Comparison of ENCODE assay signal across 8 cellular contexts in the genomic region with DNA sequence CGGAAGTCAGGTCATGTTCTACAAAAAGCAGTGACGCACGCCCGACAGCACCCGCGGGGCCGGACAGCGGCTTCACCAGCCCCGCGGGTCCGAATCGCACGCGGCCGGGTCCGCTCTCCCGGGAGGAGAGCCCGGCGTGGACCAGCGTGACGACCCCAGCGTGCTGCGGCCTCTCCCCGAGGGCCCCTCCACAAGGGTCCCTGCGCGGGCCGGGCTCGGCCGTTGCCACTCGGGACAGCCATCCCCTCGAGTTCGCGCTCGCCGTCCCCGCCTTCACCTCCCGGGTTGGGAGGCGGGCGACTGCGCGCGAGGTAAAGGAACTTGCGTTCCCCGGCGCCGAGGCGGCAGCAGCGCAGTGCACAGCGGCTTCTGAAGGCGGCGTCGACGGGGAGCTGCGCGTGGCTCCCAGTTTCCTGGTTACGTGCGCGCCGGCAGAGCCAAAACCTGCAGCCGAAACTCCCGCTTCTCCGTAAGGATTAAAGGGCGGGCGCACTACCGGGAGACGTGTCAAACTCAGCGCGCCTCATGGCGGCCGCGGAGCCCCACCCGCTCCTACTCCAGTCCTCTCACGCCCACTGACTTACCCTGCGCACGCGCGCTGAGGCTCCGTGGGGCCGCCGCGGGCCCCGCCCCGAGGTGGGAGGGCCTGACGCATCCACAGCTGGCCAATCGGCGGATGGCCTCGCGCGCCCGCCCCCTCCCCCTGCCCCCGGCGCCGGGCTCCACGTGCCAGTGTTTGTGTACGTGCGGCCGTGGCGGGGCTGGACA. TPM values are rescaled to one million over a fixed set of nuclear protein-coding genes. Genes with fewer than 3 reads are reported as not detected.
DNase-seq lines count a peak whose midpoint lies in the region; ATAC-seq and TF ChIP-seq lines count a peak whose summit lies in the region.

No MANE protein-coding gene starts in this region.

- H3K36me3 ChIP-seq in HUES48 (ENCODE audit: control insufficient read depth, insufficient read depth, low read length) (peaks cover 16% of the 10 kb centered on the region), NT2/D1 (ENCODE audit: insufficient read depth, insufficient read length, low read length) (peaks cover 12% of the 10 kb centered on the region)

- peak overlapping the region; percentile 76 for H3K27ac ChIP-seq in HUES48 (ENCODE audit: low read depth, low read length)

- no peak for TF ChIP-seq CTCF in Calu3 (IDR thresholded peaks at IDR 0.05; ENCODE audit: unreplicated experiment)
- no peak for TF ChIP-seq CTCF in endothelial cell (IDR thresholded peaks at IDR 0.05; ENCODE audit: unreplicated experiment)

- H3K36me3 Mint-ChIP-seq in Calu3 (ENCODE audit: insufficient read depth, unreplicated experiment) (peaks cover 23% of the 10 kb centered on the region), endothelial cell (ENCODE audit: low read depth, unreplicated experiment) (peaks cover 7% of the 10 kb centered on the region)

- H3K9ac ChIP-seq in HUES48 (ENCODE audit: low read depth, low read length) (peak overlapping the region; percentile 60), NT2/D1 (ENCODE audit: insufficient read length, low read depth) (peak overlapping the region; percentile 72)

- peak; percentile 80 for ATAC-seq in GM21423 (IDR thresholded peaks at IDR 0.05; ENCODE audit: unreplicated experiment)

- intact Hi-C loops in Calu3 (cut with micrococcal nuclease; ENCODE audit: unreplicated experiment), result loop anchor here (5.0 kb wide), 1 partner anchor 194 kb away; the partner anchor contains the start of gene CFAP97

- H3K4me1 ChIP-seq in HUES48 (ENCODE audit: control insufficient read depth, insufficient read depth, low read length) (peaks cover 12% of the 10 kb centered on the region), NT2/D1 (ENCODE audit: insufficient read depth, insufficient read length) (no peaks in the 10 kb centered on the region)

- no peaks in the 10 kb centered on the region for H3K9me3 ChIP-seq in HUES48 (ENCODE audit: control insufficient read depth, insufficient read depth, low read length)
- no peaks in the 10 kb centered on the region for H3K9me3 ChIP-seq in NT2/D1 (ENCODE audit: insufficient read depth, low read length)

- CTCF ChIA-PET in Calu3 (lab: Charles Lee), result interaction anchor here (0.5 to 1.6 kb wide), 2 partner anchors 169 to 311 kb away, joined by 3 read pairs; no protein-coding TSS in a partner anchor

- H3K4me1 Mint-ChIP-seq in Calu3 (ENCODE audit: low read depth, unreplicated experiment) (peaks cover 8% of the 10 kb centered on the region), endothelial cell (ENCODE audit: unreplicated experiment) (peaks cover 17% of the 10 kb centered on the region)

- H3K27ac Mint-ChIP-seq in Calu3 (ENCODE audit: unreplicated experiment) (peak overlapping the region; percentile 93), endothelial cell (ENCODE audit: unreplicated experiment) (peak overlapping the region; percentile 98)

- no peaks in the 10 kb centered on the region for H3K9me3 Mint-ChIP-seq in Calu3 (ENCODE audit: low read depth, unreplicated experiment)
- no peaks in the 10 kb centered on the region for H3K9me3 Mint-ChIP-seq in endothelial cell (ENCODE audit: unreplicated experiment)

- H3K27me3 Mint-ChIP-seq in Calu3 (ENCODE audit: unreplicated experiment) (no peaks in the 10 kb centered on the region), endothelial cell (ENCODE audit: unreplicated experiment) (peaks cover 13% of the 10 kb centered on the region)

- no TSS peak for BruUV-seq in Calu3 (replicated peaks; lab: Mats Ljungman, UMichigan)

- H3K27me3 ChIP-seq in HUES48 (ENCODE audit: control insufficient read depth, insufficient read depth, low read length), result no peaks in the 10 kb centered on the region
- H3K27me3 ChIP-seq in NT2/D1 (ENCODE audit: insufficient read depth, insufficient read length), result no peaks in the 10 kb centered on the region

- H3K4me3 Mint-ChIP-seq in Calu3 (ENCODE audit: low read depth, unreplicated experiment), result peak overlapping the region; percentile 72
- peak overlapping the region; percentile 95 for H3K4me3 Mint-ChIP-seq in endothelial cell (ENCODE audit: unreplicated experiment)

- peak; percentile 95 for DNase-seq in Calu3
- peak; percentile 75 for DNase-seq in NT2/D1 (ENCODE audit: low read depth, low spot score)
- peak; percentile 97 for DNase-seq in activated CD8-positive, alpha-beta memory T cell treated with anti-CD3 and anti-CD28 coated beads, Interleukin-2, amount 50 U/mL, for 4 hours
- DNase-seq in endothelial cell (ENCODE audit: low spot score), result peak; percentile 98
- peak; percentile 99 for DNase-seq in midbrain (lab: John Stamatoyannopoulos, UW)
- DNase-seq in stimulated activated CD8-positive, alpha-beta memory T cell treated with anti-CD3 and anti-CD28 coated beads, Interleukin-15, amount 100 ng/mL, for 48 hours (ENCODE audit: low read depth in 2 of 2), result peak; percentile 97

- H3K4me3 ChIP-seq in HUES48 (ENCODE audit: low read depth, low read length), result peak overlapping the region; percentile 64
- peak overlapping the region; percentile 54 for H3K4me3 ChIP-seq in NT2/D1 (ENCODE audit: insufficient read length, low read depth)

RNA-seq across cellular contexts. Expression of gene LRP2BP, which starts 0.4 kb away (rescaled TPM):
- total RNA-seq in Calu3 (2022) (0.47 and 0.49 TPM in 2 replicates), endothelial cell (ENCODE audit: unreplicated experiment) (0.92 TPM)

RNA-seq across cellular contexts. Expression of gene ANKRD37, which starts 0.5 kb away (rescaled TPM):
- total RNA-seq in Calu3 (2022) (3.6 and 4.4 TPM in 2 replicates), endothelial cell (ENCODE audit: unreplicated experiment) (2.6 TPM)

RNA-seq across cellular contexts. Expression of gene UFSP2, which starts 29.6 kb away (rescaled TPM):
- total RNA-seq in Calu3 (2022), result 11.8 and 14.8 TPM in 2 replicates
- total RNA-seq in endothelial cell (ENCODE audit: unreplicated experiment), result 27.4 TPM

Comparison
In these comparisons a context has a peak if more than half of its experiments do, and no peak if none do; other contexts are left out.
1. Peak in every context shown above with its lines: DNase-seq, ATAC-seq, H3K4me3 ChIP-seq and H3K27ac ChIP-seq.